In genomic region chr2:98882368-98882767, GRCh38 we compare ENCODE assay signal across 32 cellular contexts.
"Had no signal": no experiment of that assay in that cellular context is flagged by ENCODE, and none has a peak within 500 bp of the region (broad histone marks: within the 10 kb centered on the region; RNA-seq: fewer than 3 reads in every experiment).

No MANE protein-coding gene starts in this region.

- H3K4me3 Mint-ChIP-seq: activated CD4-positive, alpha-beta memory T cell treated with anti-CD3 and anti-CD28 coated beads, Interleukin-2, amount 10 ng/mL, durations not matched to agents 7 days and 5 days; activated CD4-positive, alpha-beta T cell treated with anti-CD3 and anti-CD28 coated beads, Interleukin-2, amount 10 ng/mL, durations not matched to agents 7 days and 5 days; activated naive CD4-positive, alpha-beta T cell treated with anti-CD3 and anti-CD28 coated beads for 36 hours; activated naive CD4-positive, alpha-beta T cell treated with anti-CD3 and anti-CD28 coated beads, Interleukin-2, amount 50 U/mL, for 24 hours; activated naive CD8-positive, alpha-beta T cell treated with anti-CD3 and anti-CD28 coated beads for 36 hours; activated naive CD8-positive, alpha-beta T cell treated with anti-CD3 and anti-CD28 coated beads, Interleukin-2, amount 50 U/mL, for 24 hours; activated T-cell treated with anti-CD3 and anti-CD28 coated beads, Interleukin-2, amount 50 U/mL, for 24 hours; activated T-cell treated with anti-CD3 and anti-CD28 coated beads, Interleukin-2, amount 50 U/mL, for 72 hours; brain; central memory CD8-positive, alpha-beta T cell; dendritic cell treated with granulocyte-macrophage colony-stimulating factor and Interleukin-4, amounts not matched to agents 40 ng/mL and 50 ng/mL, for 4 days; effector memory CD8-positive, alpha-beta T cell; WTC11 had no signal

- H3K36me3 ChIP-seq: adrenal gland, ascending aorta, breast epithelium, cardiac muscle cell had no signal

- FAIRE-seq: frontal cortex, TTC549 had no signal

- ATAC-seq: activated naive CD8-positive, alpha-beta T cell treated with anti-CD3 and anti-CD28 coated beads, Interleukin-2, amount 50 U/mL, for 24 hours; activated T-cell treated with anti-CD3 and anti-CD28 coated beads, Interleukin-2, amount 50 U/mL, for 72 hours; effector memory CD8-positive, alpha-beta T cell; WTC11 had no signal

- DNase-seq: activated CD4-positive, alpha-beta memory T cell treated with anti-CD3 and anti-CD28 coated beads, Interleukin-2, amount 10 ng/mL, durations not matched to agents 7 days and 5 days; activated CD4-positive, alpha-beta T cell treated with anti-CD3 and anti-CD28 coated beads for 1 hour; activated CD4-positive, alpha-beta T cell treated with anti-CD3 and anti-CD28 coated beads for 4 hours; activated CD4-positive, alpha-beta T cell treated with anti-CD3 and anti-CD28 coated beads, Interleukin-2, amount 10 ng/mL, durations not matched to agents 7 days and 5 days; activated CD4-positive, alpha-beta T cell treated with anti-CD3 and anti-CD28 coated beads, Interleukin-2, amount 50 U/mL, for 4 hours; activated CD8-positive, alpha-beta memory T cell treated with anti-CD3 and anti-CD28 coated beads, Interleukin-2, amount 50 U/mL, for 48 hours; activated effector memory CD4-positive, alpha-beta T cell treated with Interleukin-2 at 50 U/mL for 16 hours; activated naive CD4-positive, alpha-beta T cell treated with anti-CD3 and anti-CD28 coated beads for 36 hours; activated naive CD8-positive, alpha-beta T cell treated with anti-CD3 and anti-CD28 coated beads for 36 hours; activated naive CD8-positive, alpha-beta T cell treated with anti-CD3 and anti-CD28 coated beads, Interleukin-2, amount 50 U/mL, for 24 hours; activated T-cell treated with anti-CD3 and anti-CD28 coated beads for 4 hours; activated T-cell treated with anti-CD3 and anti-CD28 coated beads, Interleukin-2, amount 50 U/mL, for 24 hours; activated T-cell treated with anti-CD3 and anti-CD28 coated beads, Interleukin-2, amount 50 U/mL, for 72 hours; adrenal gland; amygdala; effector CD4-positive, alpha-beta T cell; effector memory CD8-positive, alpha-beta T cell; erythroblast; foreskin fibroblast; T-helper 2 cell had no signal

- H3K27ac ChIP-seq: adrenal gland, ascending aorta, breast epithelium, cardiac muscle cell, coronary artery, VCaP had no signal

- H3K36me3 Mint-ChIP-seq: brain had no signal

- H3K27me3 ChIP-seq: adrenal gland, ascending aorta, breast epithelium, cardiac muscle cell had no signal

- H3K27ac Mint-ChIP-seq: activated CD4-positive, alpha-beta memory T cell treated with anti-CD3 and anti-CD28 coated beads, Interleukin-2, amount 10 ng/mL, durations not matched to agents 7 days and 5 days; activated CD4-positive, alpha-beta T cell treated with anti-CD3 and anti-CD28 coated beads, Interleukin-2, amount 10 ng/mL, durations not matched to agents 7 days and 5 days; activated naive CD4-positive, alpha-beta T cell treated with anti-CD3 and anti-CD28 coated beads for 36 hours; activated naive CD4-positive, alpha-beta T cell treated with anti-CD3 and anti-CD28 coated beads, Interleukin-2, amount 50 U/mL, for 24 hours; activated naive CD8-positive, alpha-beta T cell treated with anti-CD3 and anti-CD28 coated beads for 36 hours; activated naive CD8-positive, alpha-beta T cell treated with anti-CD3 and anti-CD28 coated beads, Interleukin-2, amount 50 U/mL, for 24 hours; activated T-cell treated with anti-CD3 and anti-CD28 coated beads, Interleukin-2, amount 50 U/mL, for 24 hours; activated T-cell treated with anti-CD3 and anti-CD28 coated beads, Interleukin-2, amount 50 U/mL, for 72 hours; brain; dendritic cell treated with granulocyte-macrophage colony-stimulating factor and Interleukin-4, amounts not matched to agents 40 ng/mL and 50 ng/mL, for 4 days; effector memory CD8-positive, alpha-beta T cell; WTC11 had no signal

- H3K4me1 ChIP-seq: adrenal gland, ascending aorta, breast epithelium had no signal

- H3K27me3 Mint-ChIP-seq: activated naive CD8-positive, alpha-beta T cell treated with anti-CD3 and anti-CD28 coated beads for 36 hours had no signal

- H3K4me3 ChIP-seq: adrenal gland, ascending aorta, breast epithelium, cardiac muscle cell, coronary artery had no signal

- H3K4me1 Mint-ChIP-seq: activated CD4-positive, alpha-beta memory T cell treated with anti-CD3 and anti-CD28 coated beads, Interleukin-2, amount 10 ng/mL, durations not matched to agents 7 days and 5 days; activated CD4-positive, alpha-beta T cell treated with anti-CD3 and anti-CD28 coated beads, Interleukin-2, amount 10 ng/mL, durations not matched to agents 7 days and 5 days; activated naive CD4-positive, alpha-beta T cell treated with anti-CD3 and anti-CD28 coated beads, Interleukin-2, amount 50 U/mL, for 24 hours; activated naive CD8-positive, alpha-beta T cell treated with anti-CD3 and anti-CD28 coated beads for 36 hours; activated naive CD8-positive, alpha-beta T cell treated with anti-CD3 and anti-CD28 coated beads, Interleukin-2, amount 50 U/mL, for 24 hours; brain; central memory CD8-positive, alpha-beta T cell; WTC11 had no signal
